10 cellular contexts compared by ENCODE assay signal in the genomic region with DNA sequence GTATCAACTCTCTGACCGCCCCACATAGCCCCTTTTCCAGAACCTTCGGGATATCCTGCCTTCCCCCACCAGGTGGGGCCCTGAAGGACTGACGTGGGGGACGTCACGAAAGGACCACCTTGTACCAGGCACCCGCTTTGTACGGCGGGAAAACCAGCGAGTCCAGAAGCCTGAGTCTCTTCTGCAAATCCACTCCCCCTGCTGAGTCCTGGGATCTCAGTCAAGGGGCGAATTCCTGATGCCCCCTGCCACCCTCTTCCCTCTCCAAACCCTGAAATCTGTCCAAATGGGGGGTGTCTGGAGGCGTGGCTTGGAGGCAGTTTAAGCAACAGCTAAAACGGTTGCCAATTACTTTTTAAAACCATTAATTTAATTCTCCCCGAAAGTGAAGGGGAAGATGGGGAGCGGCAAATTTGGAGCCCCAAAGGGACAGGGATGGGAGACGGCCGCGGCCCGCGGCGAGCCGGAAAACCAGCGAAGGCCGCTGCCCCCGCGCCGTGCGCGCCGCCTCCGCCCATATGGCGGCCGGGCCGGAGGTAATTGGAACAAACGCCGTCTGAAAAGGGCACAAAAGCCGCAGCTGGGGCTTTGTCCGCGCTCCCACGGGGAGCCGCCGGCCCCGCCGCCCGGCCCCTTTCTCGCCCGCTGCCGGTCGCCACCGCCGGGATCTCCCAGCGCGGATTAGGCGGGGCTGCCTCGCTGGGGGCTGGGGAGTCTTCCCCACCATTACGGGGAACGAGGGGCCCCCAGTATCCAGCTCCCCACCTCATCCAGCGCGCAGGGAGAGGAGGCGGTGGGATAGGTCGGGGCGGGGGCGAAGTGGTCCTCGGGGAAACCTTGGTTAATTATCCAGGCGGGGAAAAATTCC. TPM values are rescaled to one million over a fixed set of nuclear protein-coding genes. Genes with fewer than 3 reads are reported as not detected.
DNase-seq lines count a peak whose midpoint lies in the region; ATAC-seq, FAIRE-seq and TF ChIP-seq lines count a peak whose summit lies in the region.
"Had no signal": no experiment of that assay in that cellular context is flagged by ENCODE, and none has a peak within 500 bp of the region (broad histone marks: within the 10 kb centered on the region; RNA-seq: fewer than 3 reads in every experiment).

No MANE protein-coding gene starts in this region.

- no peaks in the 10 kb centered on the region for H3K79me2 ChIP-seq in astrocyte (ENCODE audit: insufficient read depth, low read length)

- TF ChIP-seq CTCF in GM20000 (IDR thresholded peaks at IDR 0.05; ENCODE audit: extremely low read depth, missing control alignments) (no peak), astrocyte (IDR thresholded peaks at IDR 0.05; ENCODE audit: insufficient read depth, low read depth, low read length) (no peak)

- POLR2A ChIA-PET in CD8-positive, alpha-beta memory T cell (lab: Charles Lee): no interaction called here
- POLR2A ChIA-PET in naive thymus-derived CD8-positive, alpha-beta T cell (lab: Charles Lee): no interaction called here

- no peaks in the 10 kb centered on the region for H3K36me3 ChIP-seq in CD8-positive, alpha-beta memory T cell (ENCODE audit: insufficient read depth, low read length)
- H3K36me3 ChIP-seq in astrocyte (ENCODE audit: insufficient read depth, low read length): no peaks in the 10 kb centered on the region

- H3K4me1 Mint-ChIP-seq in CD8-positive, alpha-beta memory T cell: peaks cover 22 to 42% (median 23%) of the 10 kb centered on the region in 3 donors
- H3K4me1 Mint-ChIP-seq in astrocyte (ENCODE audit: low read depth, unreplicated experiment): peaks cover 2% of the 10 kb centered on the region
- H3K4me1 Mint-ChIP-seq in naive thymus-derived CD8-positive, alpha-beta T cell: peaks cover 15 to 34% (median 33%) of the 10 kb centered on the region in 4 donors

- no peak for FAIRE-seq in astrocyte (lab: Jason Lieb, UNC)

- H3K9me3 Mint-ChIP-seq in CD8-positive, alpha-beta memory T cell: peaks cover 0 to 6% (median 0%) of the 10 kb centered on the region in 5 donors
- peaks cover 9% of the 10 kb centered on the region for H3K9me3 Mint-ChIP-seq in astrocyte (ENCODE audit: unreplicated experiment)
- H3K9me3 Mint-ChIP-seq in naive thymus-derived CD8-positive, alpha-beta T cell: peaks cover 0 to 7% (median 0%) of the 10 kb centered on the region in 9 donors

- H3K4me2 ChIP-seq in astrocyte (ENCODE audit: low read length): peak overlapping the region; percentile 46

- peaks cover 0 to 3% (median 0%) of the 10 kb centered on the region in 3 donors for H3K36me3 Mint-ChIP-seq in CD8-positive, alpha-beta memory T cell
- peaks cover 5% of the 10 kb centered on the region for H3K36me3 Mint-ChIP-seq in astrocyte (ENCODE audit: low read depth, unreplicated experiment)
- H3K36me3 Mint-ChIP-seq in naive thymus-derived CD8-positive, alpha-beta T cell: peaks cover 0 to 7% (median 0%) of the 10 kb centered on the region in 3 donors

- peaks cover 13% of the 10 kb centered on the region for H3K4me1 ChIP-seq in CD8-positive, alpha-beta memory T cell (ENCODE audit: insufficient read depth, low read length)
- H3K4me1 ChIP-seq in astrocyte (ENCODE audit: insufficient read depth, low read length): peaks cover 3% of the 10 kb centered on the region

- H4K20me1 ChIP-seq in astrocyte (ENCODE audit: insufficient read depth, low read length): peaks cover 5% of the 10 kb centered on the region

- H3K27ac Mint-ChIP-seq in CD8-positive, alpha-beta memory T cell: no peak overlapping the region
- peak overlapping the region; percentile 86 for H3K27ac Mint-ChIP-seq in astrocyte (ENCODE audit: unreplicated experiment)
- H3K27ac Mint-ChIP-seq in naive thymus-derived CD8-positive, alpha-beta T cell: no peak overlapping the region

- no peak for DNase-seq in CD8-positive, alpha-beta memory T cell
- DNase-seq in GM20000 (ENCODE audit: low spot score) (peak; percentile 27), astrocyte (ENCODE audit: low read depth) (no peak), putamen (ENCODE audit: low spot score) (no peak), islet precursor cell (no peak), posterior vena cava (ENCODE audit: low spot score) (no peak)
- no peak for DNase-seq in naive thymus-derived CD8-positive, alpha-beta T cell
- no peak for DNase-seq in activated naive CD4-positive, alpha-beta T cell treated with anti-CD3 and anti-CD28 coated beads, Interleukin-2, amount 50 U/mL, for 16 hours
- DNase-seq: head of caudate nucleus had no signal

- ATAC-seq in naive thymus-derived CD8-positive, alpha-beta T cell: no peak

- no peaks in the 10 kb centered on the region for H3K9me3 ChIP-seq in CD8-positive, alpha-beta memory T cell (ENCODE audit: low read length)
- H3K9me3 ChIP-seq in astrocyte (ENCODE audit: insufficient read depth, low read depth, low read length): peaks cover 5% of the 10 kb centered on the region

- H3K9ac ChIP-seq in astrocyte (ENCODE audit: low read length): no peak overlapping the region

- H2AFZ ChIP-seq in astrocyte (ENCODE audit: low read depth, low read length): no peak overlapping the region

- no peak overlapping the region for H3K27ac ChIP-seq in CD8-positive, alpha-beta memory T cell (ENCODE audit: low read depth, low read length)
- H3K27ac ChIP-seq in astrocyte (ENCODE audit: low read depth, low read length): no peak overlapping the region

- peaks cover 29% of the 10 kb centered on the region for H3K27me3 ChIP-seq in CD8-positive, alpha-beta memory T cell (ENCODE audit: insufficient read depth, low read length, poor library complexity, severe bottlenecking)
- peaks cover 87% of the 10 kb centered on the region for H3K27me3 ChIP-seq in astrocyte (ENCODE audit: insufficient read depth, low read length)

- intact Hi-C loops in posterior vena cava (cut with DNase I): loop anchor here (2.0 to 5.0 kb wide), 2 partner anchors 442 to 447 kb away; no protein-coding TSS in a partner anchor

- CTCF ChIA-PET in CD8-positive, alpha-beta memory T cell (lab: Charles Lee): no interaction called here

- peaks cover 62 to 69% of the 10 kb centered on the region in 2 donors for H3K27me3 Mint-ChIP-seq in CD8-positive, alpha-beta memory T cell
- H3K27me3 Mint-ChIP-seq in astrocyte (ENCODE audit: low read depth, unreplicated experiment): peaks cover 67% of the 10 kb centered on the region
- H3K27me3 Mint-ChIP-seq in naive thymus-derived CD8-positive, alpha-beta T cell: peaks cover 28 to 90% (median 55%) of the 10 kb centered on the region in 5 donors

- no peak overlapping the region for H3K4me3 ChIP-seq in CD8-positive, alpha-beta memory T cell (ENCODE audit: low read length)
- no peak overlapping the region for H3K4me3 ChIP-seq in astrocyte (ENCODE audit: insufficient read depth, low read depth, low read length)

- peak overlapping the region in 5 of 7 donors; percentile 15 to 43 (median 24) for H3K4me3 Mint-ChIP-seq in CD8-positive, alpha-beta memory T cell
- H3K4me3 Mint-ChIP-seq in astrocyte (ENCODE audit: unreplicated experiment): no peak overlapping the region
- peak overlapping the region in 8 of 10 donors; percentile 19 to 73 (median 49) for H3K4me3 Mint-ChIP-seq in naive thymus-derived CD8-positive, alpha-beta T cell

RNA-seq across cellular contexts. Expression of a gene that starts 6.6 kb away (rescaled TPM):
- total RNA-seq in CD8-positive, alpha-beta memory T cell: not detected
- polyA plus RNA-seq in CD8-positive, alpha-beta memory T cell: not detected
- 0.25 TPM in 1 of 2 replicates, not detected in the other for total RNA-seq in astrocyte
- not detected for total RNA-seq in naive thymus-derived CD8-positive, alpha-beta T cell
- not detected for polyA plus RNA-seq in naive thymus-derived CD8-positive, alpha-beta T cell
- total RNA-seq in posterior vena cava: not detected
- total RNA-seq: subcutaneous adipose tissue had no signal

RNA-seq across cellular contexts. Expression of a gene that starts 42.9 kb away (rescaled TPM):
- total RNA-seq in CD8-positive, alpha-beta memory T cell: under 1 TPM; 0.20 to 0.24 TPM
- not detected for polyA plus RNA-seq in CD8-positive, alpha-beta memory T cell
- total RNA-seq in astrocyte: 9.5 and 10.5 TPM in 2 replicates
- total RNA-seq in naive thymus-derived CD8-positive, alpha-beta T cell: not detected
- polyA plus RNA-seq in naive thymus-derived CD8-positive, alpha-beta T cell: not detected
- 1 to 10 TPM; 1.1 to 5.5 TPM for total RNA-seq in posterior vena cava
